19 cellular contexts compared by ENCODE assay signal in the genomic region with DNA sequence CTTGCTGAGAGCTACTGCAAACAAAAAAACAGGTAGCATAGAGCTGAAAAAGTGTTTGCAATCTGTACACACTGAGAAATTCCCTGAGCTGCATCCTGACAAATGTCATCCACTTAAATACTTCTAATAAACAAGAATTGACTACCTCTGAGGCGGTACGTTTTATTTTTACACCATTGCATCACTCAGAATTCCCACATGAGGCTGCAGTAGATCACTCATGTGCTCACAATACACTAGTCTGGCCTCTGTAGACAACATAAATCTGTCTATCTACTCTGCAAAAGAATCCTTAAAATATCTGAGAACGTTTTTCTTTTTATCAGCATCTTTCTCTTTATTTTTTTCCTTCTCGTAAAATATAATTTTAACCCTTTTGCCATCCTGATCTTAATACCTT.
"Had no signal": no experiment of that assay in that cellular context is flagged by ENCODE, and none has a peak within 500 bp of the region (broad histone marks: within the 10 kb centered on the region; RNA-seq: fewer than 3 reads in every experiment).

No MANE protein-coding gene starts in this region.

- ATAC-seq: left colon; mucosa of descending colon; natural killer cell treated with Interleukin-12 subunit alpha and Interleukin-12 subunit beta and Interleukin-15 and Interleukin-18, amount 100 ng/mL, for 72 hours; psoas muscle; sciatic nerve had no signal

- H3K36me3 ChIP-seq: stomach, thoracic aorta, transverse colon had no signal

- H3K27ac Mint-ChIP-seq: endodermal cell; natural killer cell treated with Interleukin-12 subunit alpha and Interleukin-12 subunit beta and Interleukin-15 and Interleukin-18, amount 100 ng/mL, for 72 hours had no signal

- H3K27me3 ChIP-seq: stomach, transverse colon had no signal

- H3K27me3 Mint-ChIP-seq: natural killer cell treated with Interleukin-12 subunit alpha and Interleukin-12 subunit beta and Interleukin-15 and Interleukin-18, amount 100 ng/mL, for 72 hours had no signal

- H3K4me3 Mint-ChIP-seq: endodermal cell; natural killer cell treated with Interleukin-12 subunit alpha and Interleukin-12 subunit beta and Interleukin-15 and Interleukin-18, amount 100 ng/mL, for 72 hours had no signal

- H3K27ac ChIP-seq: coronary artery, psoas muscle, skin epidermis, stomach, thoracic aorta, transverse colon had no signal

- H3K4me3 ChIP-seq: coronary artery, mucosa of descending colon, psoas muscle, skin epidermis, stomach, thoracic aorta, transverse colon had no signal

- H3K9me3 Mint-ChIP-seq: endodermal cell had no signal

- DNase-seq: effector CD4-positive, alpha-beta T cell; endodermal cell; foreskin melanocyte; head of caudate nucleus; hippocampal formation; left colon; mucosa of descending colon; psoas muscle; retina; stimulated activated CD4-positive, alpha-beta T cell treated with anti-CD3 and anti-CD28 coated beads, Interleukin-12 subunit alpha, Interleukin-12 subunit beta, amount 100 ng/mL, for 4 hours; stimulated activated naive CD4-positive, alpha-beta T cell; stomach; substantia nigra; transverse colon had no signal

- H3K4me1 ChIP-seq: psoas muscle had no signal
